ENCODE assay signal across 10 cellular contexts in genomic region chr12:113040722-113041168, GRCh38. TPM values are rescaled to one million over a fixed set of nuclear protein-coding genes. Genes with fewer than 3 reads are reported as not detected.
DNase-seq lines count a peak whose midpoint lies in the region; ATAC-seq and TF ChIP-seq lines count a peak whose summit lies in the region.
"Had no signal": no experiment of that assay in that cellular context is flagged by ENCODE, and none has a peak within 500 bp of the region (broad histone marks: within the 10 kb centered on the region; RNA-seq: fewer than 3 reads in every experiment).

No MANE protein-coding gene starts in this region.

- intact Hi-C loops in lower leg skin (cut with DNase I; ENCODE audit: low total_unique reads) = no loop called here

- peaks cover 4% of the 10 kb centered on the region; the same call in 1 of the 2 replicates for H3K9me3 ChIP-seq in MG63

- H3K9me3 Mint-ChIP-seq in mesothelial cell of epicardium = peaks cover 3% of the 10 kb centered on the region

- H3K27me3 Mint-ChIP-seq in mesothelial cell of epicardium (ENCODE audit: low read depth) = peaks cover 55% of the 10 kb centered on the region

- H3K4me3 Mint-ChIP-seq in mesothelial cell of epicardium = no peak overlapping the region
- H3K4me3 Mint-ChIP-seq: B cell had no signal

- WGBS in lower leg skin, 2 donors = 53 to 59% methylated on average over 6 of the region's 6 CpGs

- H3K4me1 Mint-ChIP-seq in mesothelial cell of epicardium = no peaks in the 10 kb centered on the region
- H3K4me1 Mint-ChIP-seq: B cell had no signal

- H3K36me3 Mint-ChIP-seq in mesothelial cell of epicardium = no peaks in the 10 kb centered on the region

- H3K4me3 ChIP-seq in MG63 (no peak overlapping the region), coronary artery (no peak overlapping the region), lower leg skin (ENCODE audit: low read depth, poor library complexity, severe bottlenecking) (no peak overlapping the region)

- TF ChIP-seq CTCF in coronary artery (IDR thresholded peaks at IDR 0.05) = no peak
- TF ChIP-seq CTCF in lower leg skin (IDR thresholded peaks at IDR 0.05) = no peak
- no peak for TF ChIP-seq CTCF in mesothelial cell of epicardium (IDR thresholded peaks at IDR 0.05; ENCODE audit: unreplicated experiment)

- no peaks in the 10 kb centered on the region for H3K27me3 ChIP-seq in MG63

- peak overlapping the region in 1 of 2 donors; percentile 71 for H3K27ac ChIP-seq in coronary artery

- ATAC-seq in GM21515 (IDR thresholded peaks at IDR 0.05; ENCODE audit: unreplicated experiment) = no peak

- no peak overlapping the region for H3K27ac Mint-ChIP-seq in mesothelial cell of epicardium
- H3K27ac Mint-ChIP-seq: B cell had no signal

- TF ChIP-seq POLR2A in lower leg skin (IDR thresholded peaks at IDR 0.05) = no peak

- DNase-seq in A172 (ENCODE audit: low spot score) = peak; percentile 94
- DNase-seq in MG63 = peak; percentile 74
- peak; percentile 88 for DNase-seq in coronary artery (ENCODE audit: low spot score)
- DNase-seq in lower leg skin (ENCODE audit: low spot score in 2 of 2) = peak; percentile 77 to 93
- no peak for DNase-seq in NCI-H1436 treated with DMSO at 0.1 percent for 48 hours (lab: John Stamatoyannopoulos, UW)
- no peak for DNase-seq in effector CD4-positive, alpha-beta T cell
- DNase-seq in mesothelial cell of epicardium (ENCODE audit: low spot score in 2 of 2, unreplicated experiment in 2 of 2) = no peak
- DNase-seq: stimulated activated CD4-positive, alpha-beta T cell treated with anti-CD3 and anti-CD28 coated beads, Interleukin-2, amount 100 ng/mL, for 24 hours had no signal

- no peaks in the 10 kb centered on the region for H3K36me3 ChIP-seq in MG63

RNA-seq across cellular contexts. Expression of gene DTX1, which starts 15.8 kb away (rescaled TPM):
- total RNA-seq in A172 (2014; rRNA removed; shearing (Covaris generic)) = 2.8 and 3.8 TPM in 2 replicates
- total RNA-seq in MG63 (2014; rRNA removed; shearing (Covaris generic); ENCODE audit: low replicate concordance) = not detected in 2 replicates
- 1 to 10 TPM; 1.5 to 5.0 (median 3.4) TPM for total RNA-seq in lower leg skin
- total RNA-seq in mesothelial cell of epicardium = 1.2 to 1.6 TPM (median 1.4 TPM) in 3 replicates

Comparison
In these comparisons a context has a peak if more than half of its experiments do, and no peak if none do; other contexts are left out.
1. DNase-seq: peak in A172 (single experiment), MG63 (single experiment), coronary artery (single experiment) and lower leg skin (2 of 2); none in NCI-H1436 treated with DMSO at 0.1 percent for 48 hours (single experiment), effector CD4-positive, alpha-beta T cell (single experiment) and mesothelial cell of epicardium (0 of 2).